In genomic region chr12:48982397-48983080, GRCh38 we compare ENCODE assay signal across 24 cellular contexts. TPM values are rescaled to one million over a fixed set of nuclear protein-coding genes. Genes with fewer than 3 reads are reported as not detected.
DNase-seq lines count a peak whose midpoint lies in the region; ATAC-seq and TF ChIP-seq lines count a peak whose summit lies in the region.
"Had no signal": no experiment of that assay in that cellular context is flagged by ENCODE, and none has a peak within 500 bp of the region (broad histone marks: within the 10 kb centered on the region; RNA-seq: fewer than 3 reads in every experiment).

No MANE protein-coding gene starts in this region.

- TF ChIP-seq CTCF in osteoblast (IDR thresholded peaks at IDR 0.05; ENCODE audit: extremely low read depth, low read depth, low read length) (no peak), OCI-LY7 (conservative IDR thresholded peaks at IDR 0.05; ENCODE audit: low read length) (no peak), omental fat pad (IDR thresholded peaks at IDR 0.05) (no peak)

- H3K79me2 ChIP-seq in osteoblast (ENCODE audit: insufficient read depth, low read length) (no peaks in the 10 kb centered on the region), OCI-LY7 (ENCODE audit: insufficient read depth, low read depth, low read length) (no peaks in the 10 kb centered on the region)

- CTCF ChIA-PET in activated CD4-positive, alpha-beta T cell treated with anti-CD3 and anti-CD28 coated beads, Interleukin-2, amount 10 ng/mL, durations not matched to agents 7 days and 5 days (lab: Charles Lee): interaction anchor here (0.6 to 10.1 kb wide), 8 partner anchors 11 to 1210 kb away, joined by 3 to 110 read pairs (median 3); partner anchors contain the start of gene WNT10B
- CTCF ChIA-PET in OCI-LY7 (lab: Charles Lee; ENCODE audit: unreplicated experiment): no interaction called here

- H3K4me3 ChIP-seq in ectodermal cell (ENCODE audit: insufficient read depth, low read depth, low read length) (peak overlapping the region; percentile 11), osteoblast (ENCODE audit: insufficient read depth, low read length) (no peak overlapping the region), OCI-LY7 (ENCODE audit: low read depth, low read length, poor library complexity, severe bottlenecking) (no peak overlapping the region)
- H3K4me3 ChIP-seq: body of pancreas, gastrocnemius medialis, pancreas, sigmoid colon, upper lobe of right lung had no signal

- no peak for ATAC-seq in omental fat pad (ENCODE audit: low FRiP score)
- ATAC-seq: body of pancreas; gastrocnemius medialis; pancreas; stimulated activated naive CD8-positive, alpha-beta T cell treated with anti-CD3 and anti-CD28 coated beads, Interleukin-15, amount 100 ng/mL, for 72 hours; upper lobe of right lung had no signal

- POLR2A ChIA-PET in activated CD4-positive, alpha-beta T cell treated with anti-CD3 and anti-CD28 coated beads, Interleukin-2, amount 10 ng/mL, durations not matched to agents 7 days and 5 days (lab: Charles Lee): no interaction called here
- POLR2A ChIA-PET in OCI-LY7 (lab: Charles Lee): interaction anchor here (0.5 to 1.5 kb wide), 4 partner anchors 14 to 489 kb away, joined by 3 to 8 read pairs (median 4); partner anchors contain the start of gene DDN

- peak overlapping the region; percentile 79 for H3K27ac Mint-ChIP-seq in activated CD4-positive, alpha-beta T cell treated with anti-CD3 and anti-CD28 coated beads, Interleukin-2, amount 10 ng/mL, durations not matched to agents 7 days and 5 days
- H3K27ac Mint-ChIP-seq in IgD-negative memory B cell: peak overlapping the region; percentile 41 to 97 (median 83)

- BruUV-seq in OCI-LY7 (replicated peaks; lab: Mats Ljungman, UMichigan): no TSS peak

- H3K4me1 ChIP-seq in ectodermal cell (ENCODE audit: control insufficient read depth, insufficient read depth, low read length) (peaks cover 62% of the 10 kb centered on the region), osteoblast (ENCODE audit: insufficient read depth, low read length) (peaks cover 12% of the 10 kb centered on the region), OCI-LY7 (ENCODE audit: insufficient read depth, low read length, poor library complexity, severe bottlenecking) (peaks cover 14% of the 10 kb centered on the region)

- peaks cover 84% of the 10 kb centered on the region for H3K27me3 ChIP-seq in ectodermal cell (ENCODE audit: control insufficient read depth, insufficient read depth, low read length, poor library complexity, severe bottlenecking)
- H3K27me3 ChIP-seq in osteoblast (ENCODE audit: insufficient read depth, low read length): peaks cover 87% of the 10 kb centered on the region

- no peak for DNase-seq in activated CD4-positive, alpha-beta T cell treated with anti-CD3 and anti-CD28 coated beads, Interleukin-2, amount 10 ng/mL, durations not matched to agents 7 days and 5 days
- no peak for DNase-seq in activated CD4-positive, alpha-beta T cell treated with anti-CD3 and anti-CD28 coated beads for 48 hours
- DNase-seq in osteoblast (ENCODE audit: insufficient read length, low spot score, missing footprints) (peak; percentile 82), CD1c-positive myeloid dendritic cell (ENCODE audit: extremely low spot score) (no peak), OCI-LY7 (ENCODE audit: low spot score) (no peak), omental fat pad (ENCODE audit: low spot score) (no peak)
- DNase-seq: ACHN; activated gamma-delta T cell treated with Interleukin-2 at 50 U/mL for 16 hours; body of pancreas; cortex of kidney; DND-41; gastrocnemius medialis; NCI-H1436; NCI-H2227 treated with DMSO at 0.1 percent for 48 hours; NK-92 treated with Interleukin-12 subunit alpha and Interleukin-12 subunit beta, amount 100 ng/mL, for 24 hours; RPMI8226; sigmoid colon; stimulated activated naive CD8-positive, alpha-beta T cell treated with anti-CD3 and anti-CD28 coated beads, Interleukin-15, amount 100 ng/mL, for 72 hours; upper lobe of right lung had no signal

- H3K27me3 Mint-ChIP-seq in activated CD4-positive, alpha-beta T cell treated with anti-CD3 and anti-CD28 coated beads, Interleukin-2, amount 10 ng/mL, durations not matched to agents 7 days and 5 days: peaks cover 77% of the 10 kb centered on the region
- H3K27me3 Mint-ChIP-seq in IgD-negative memory B cell: peaks cover 31% of the 10 kb centered on the region

- intact Hi-C loops in OCI-LY7 (cut with micrococcal nuclease; ENCODE audit: unreplicated experiment): no loop called here

- no peaks in the 10 kb centered on the region for H4K20me1 ChIP-seq in osteoblast (ENCODE audit: insufficient read depth, low read length)
- no peaks in the 10 kb centered on the region; the same call in 1 of the 2 replicates for H4K20me1 ChIP-seq in OCI-LY7 (ENCODE audit: insufficient read depth, low read length)

- no peaks in the 10 kb centered on the region for H3K9me3 ChIP-seq in ectodermal cell (ENCODE audit: control insufficient read depth, low read length)
- H3K9me3 ChIP-seq in osteoblast (ENCODE audit: low read depth, low read length): no peaks in the 10 kb centered on the region
- no peaks in the 10 kb centered on the region for H3K9me3 ChIP-seq in OCI-LY7 (ENCODE audit: low read length)
- H3K9me3 ChIP-seq: body of pancreas, gastrocnemius medialis, pancreas, sigmoid colon, upper lobe of right lung had no signal

- H3K36me3 ChIP-seq in ectodermal cell (ENCODE audit: control insufficient read depth, insufficient read depth, low read length): peaks cover 6% of the 10 kb centered on the region
- H3K36me3 ChIP-seq in osteoblast (ENCODE audit: insufficient read depth, low read length): no peaks in the 10 kb centered on the region
- H3K36me3 ChIP-seq in OCI-LY7 (ENCODE audit: insufficient read depth, low read length): no peaks in the 10 kb centered on the region
- H3K36me3 ChIP-seq: gastrocnemius medialis, pancreas, sigmoid colon, upper lobe of right lung had no signal

- H3K9me2 ChIP-seq in OCI-LY7 (ENCODE audit: insufficient read depth, low read length): no peaks in the 10 kb centered on the region

- peaks cover 49% of the 10 kb centered on the region for H3K4me1 Mint-ChIP-seq in activated CD4-positive, alpha-beta T cell treated with anti-CD3 and anti-CD28 coated beads, Interleukin-2, amount 10 ng/mL, durations not matched to agents 7 days and 5 days
- H3K4me1 Mint-ChIP-seq in IgD-negative memory B cell: peaks cover 17 to 26% (median 19%) of the 10 kb centered on the region in 3 donors

- no peaks in the 10 kb centered on the region for H3K36me3 Mint-ChIP-seq in activated CD4-positive, alpha-beta T cell treated with anti-CD3 and anti-CD28 coated beads, Interleukin-2, amount 10 ng/mL, durations not matched to agents 7 days and 5 days (ENCODE audit: low read depth)
- H3K36me3 Mint-ChIP-seq in IgD-negative memory B cell: peaks cover 2% of the 10 kb centered on the region

- no peak overlapping the region for H2AFZ ChIP-seq in osteoblast (ENCODE audit: low read length)
- no peak overlapping the region for H2AFZ ChIP-seq in OCI-LY7 (ENCODE audit: low read length)

- 76 to 80% methylated on average over 6 of the region's 6 CpGs for WGBS in ectodermal cell, 2 experiments

- H3K4me2 ChIP-seq in osteoblast (ENCODE audit: insufficient read depth, low read length) (no peak overlapping the region), OCI-LY7 (ENCODE audit: low read length) (no peak overlapping the region)

- no peak overlapping the region for H3K4me3 Mint-ChIP-seq in activated CD4-positive, alpha-beta T cell treated with anti-CD3 and anti-CD28 coated beads, Interleukin-2, amount 10 ng/mL, durations not matched to agents 7 days and 5 days
- peak overlapping the region; percentile 58 to 96 (median 89) for H3K4me3 Mint-ChIP-seq in IgD-negative memory B cell

- H3K9me3 Mint-ChIP-seq in activated CD4-positive, alpha-beta T cell treated with anti-CD3 and anti-CD28 coated beads, Interleukin-2, amount 10 ng/mL, durations not matched to agents 7 days and 5 days: no peaks in the 10 kb centered on the region
- no peaks in the 10 kb centered on the region for H3K9me3 Mint-ChIP-seq in IgD-negative memory B cell
- H3K9me3 Mint-ChIP-seq: stimulated activated naive CD8-positive, alpha-beta T cell treated with anti-CD3 and anti-CD28 coated beads, Interleukin-15, amount 100 ng/mL, for 72 hours had no signal

- no peak overlapping the region for H3K27ac ChIP-seq in ectodermal cell (ENCODE audit: insufficient read depth, low read depth, low read length, poor library complexity, severe bottlenecking)
- no peak overlapping the region for H3K27ac ChIP-seq in osteoblast (ENCODE audit: low read depth, low read length)
- H3K27ac ChIP-seq in OCI-LY7 (ENCODE audit: low read depth, low read length, poor library complexity, severe bottlenecking): no peak overlapping the region
- H3K27ac ChIP-seq: body of pancreas, gastrocnemius medialis, pancreas, sigmoid colon, upper lobe of right lung, VCaP had no signal

RNA-seq across cellular contexts. Expression of gene WNT1, which starts 4.4 kb away (rescaled TPM):
- total RNA-seq in activated CD4-positive, alpha-beta T cell treated with anti-CD3 and anti-CD28 coated beads, Interleukin-2, amount 10 ng/mL, durations not matched to agents 7 days and 5 days: under 1 TPM; 0.17 to 0.29 TPM
- polyA plus RNA-seq in IgD-negative memory B cell: 0.19 TPM
- 98.6 TPM for polyA plus RNA-seq in ectodermal cell (2013, experiment 1 of 4)
- 111 TPM for polyA plus RNA-seq in ectodermal cell (2013, experiment 2 of 4)
- polyA plus RNA-seq in ectodermal cell (2013, experiment 3 of 4): 122 TPM
- polyA plus RNA-seq in ectodermal cell (2013, experiment 4 of 4): 116 TPM
- total RNA-seq in osteoblast: not detected in 2 replicates
- not detected in 2 replicates for total RNA-seq in OCI-LY7 (2014; rRNA removed; shearing (Covaris generic))
- not detected in 2 replicates for total RNA-seq in OCI-LY7 (2022)
- under 1 TPM in 1 of 4 donors, not detected in 3; 0.60 TPM for total RNA-seq in omental fat pad
- total RNA-seq: body of pancreas, gastrocnemius medialis, HT-29, pancreas, sigmoid colon, upper lobe of right lung had no signal
- polyA plus RNA-seq: pancreas had no signal

RNA-seq across cellular contexts. Expression of gene WNT10B, which starts 11.0 kb away (rescaled TPM):
- under 1 TPM; 0.52 to 0.99 TPM for total RNA-seq in activated CD4-positive, alpha-beta T cell treated with anti-CD3 and anti-CD28 coated beads, Interleukin-2, amount 10 ng/mL, durations not matched to agents 7 days and 5 days
- not detected for polyA plus RNA-seq in IgD-negative memory B cell
- 31.1 TPM for polyA plus RNA-seq in ectodermal cell (2013, experiment 1 of 4)
- 28.7 TPM for polyA plus RNA-seq in ectodermal cell (2013, experiment 2 of 4)
- polyA plus RNA-seq in ectodermal cell (2013, experiment 3 of 4): 25.6 TPM
- polyA plus RNA-seq in ectodermal cell (2013, experiment 4 of 4): 26.8 TPM
- total RNA-seq in osteoblast (0.29 and 0.36 TPM in 2 replicates), OCI-LY7 (2022) (not detected in 2 replicates), omental fat pad (1 to 10 TPM in 1 of 4 donors, under 1 TPM in 3; 0.36 to 2.5 (median 0.56) TPM)
- total RNA-seq in OCI-LY7 (2014; rRNA removed; shearing (Covaris generic)): not detected in 2 replicates
- total RNA-seq: gastrocnemius medialis had no signal

RNA-seq across cellular contexts. Expression of gene DDN, which starts 16.6 kb away (rescaled TPM):
- total RNA-seq in activated CD4-positive, alpha-beta T cell treated with anti-CD3 and anti-CD28 coated beads, Interleukin-2, amount 10 ng/mL, durations not matched to agents 7 days and 5 days: under 1 TPM; 0.10 to 0.17 TPM
- polyA plus RNA-seq in IgD-negative memory B cell: not detected
- polyA plus RNA-seq in ectodermal cell (2013, experiment 1 of 4): 5.3 TPM
- polyA plus RNA-seq in ectodermal cell (2013, experiment 2 of 4): 5.0 TPM
- polyA plus RNA-seq in ectodermal cell (2013, experiment 3 of 4): 3.9 TPM
- polyA plus RNA-seq in ectodermal cell (2013, experiment 4 of 4): 4.0 TPM
- total RNA-seq in osteoblast: under 0.01 and 0.29 TPM in 2 replicates
- total RNA-seq in OCI-LY7 (2014; rRNA removed; shearing (Covaris generic)): 0.13 and 0.23 TPM in 2 replicates
- 0.18 TPM in 1 of 2 replicates, not detected in the other for total RNA-seq in OCI-LY7 (2022)
- under 1 TPM in 2 of 4 donors, not detected in 2; 0.12 to 0.65 TPM for total RNA-seq in omental fat pad
- total RNA-seq: upper lobe of right lung had no signal

RNA-seq across cellular contexts. Expression of gene ARF3, which starts 25.3 kb away (rescaled TPM):
- total RNA-seq in activated CD4-positive, alpha-beta T cell treated with anti-CD3 and anti-CD28 coated beads, Interleukin-2, amount 10 ng/mL, durations not matched to agents 7 days and 5 days: 100 to 1,000 TPM in 1 of 2 experiments, 10 to 100 TPM in 1; 89.6 to 114 TPM
- 20.2 TPM for polyA plus RNA-seq in IgD-negative memory B cell
- polyA plus RNA-seq in ectodermal cell (2013, experiment 1 of 4): 277 TPM
- polyA plus RNA-seq in ectodermal cell (2013, experiment 2 of 4): 276 TPM
- 131 TPM for polyA plus RNA-seq in ectodermal cell (2013, experiment 3 of 4)
- polyA plus RNA-seq in ectodermal cell (2013, experiment 4 of 4): 157 TPM
- total RNA-seq in osteoblast (51.9 and 53.9 TPM in 2 replicates), OCI-LY7 (2022) (106 and 133 TPM in 2 replicates), omental fat pad (10 to 100 TPM; 57.1 to 91.5 (median 68.3) TPM)
- 41.2 and 42.9 TPM in 2 replicates for total RNA-seq in OCI-LY7 (2014; rRNA removed; shearing (Covaris generic))

RNA-seq across cellular contexts. Expression of gene PRKAG1, which starts 36.0 kb away (rescaled TPM):
- 10 to 100 TPM; 62.5 to 65.5 TPM for total RNA-seq in activated CD4-positive, alpha-beta T cell treated with anti-CD3 and anti-CD28 coated beads, Interleukin-2, amount 10 ng/mL, durations not matched to agents 7 days and 5 days
- polyA plus RNA-seq in IgD-negative memory B cell: 45.6 TPM
- polyA plus RNA-seq in ectodermal cell (2013, experiment 1 of 4): 39.1 TPM
- polyA plus RNA-seq in ectodermal cell (2013, experiment 2 of 4): 42.3 TPM
- 34.5 TPM for polyA plus RNA-seq in ectodermal cell (2013, experiment 3 of 4)
- polyA plus RNA-seq in ectodermal cell (2013, experiment 4 of 4): 37.3 TPM
- total RNA-seq in osteoblast: 81.3 and 89.0 TPM in 2 replicates
- total RNA-seq in OCI-LY7 (2014; rRNA removed; shearing (Covaris generic)): 22.8 and 23.6 TPM in 2 replicates
- total RNA-seq in OCI-LY7 (2022): 41.5 and 45.9 TPM in 2 replicates
- 10 to 100 TPM; 40.0 to 64.2 (median 54.4) TPM for total RNA-seq in omental fat pad
